8 cellular contexts compared by ENCODE assay signal in the genomic region with DNA sequence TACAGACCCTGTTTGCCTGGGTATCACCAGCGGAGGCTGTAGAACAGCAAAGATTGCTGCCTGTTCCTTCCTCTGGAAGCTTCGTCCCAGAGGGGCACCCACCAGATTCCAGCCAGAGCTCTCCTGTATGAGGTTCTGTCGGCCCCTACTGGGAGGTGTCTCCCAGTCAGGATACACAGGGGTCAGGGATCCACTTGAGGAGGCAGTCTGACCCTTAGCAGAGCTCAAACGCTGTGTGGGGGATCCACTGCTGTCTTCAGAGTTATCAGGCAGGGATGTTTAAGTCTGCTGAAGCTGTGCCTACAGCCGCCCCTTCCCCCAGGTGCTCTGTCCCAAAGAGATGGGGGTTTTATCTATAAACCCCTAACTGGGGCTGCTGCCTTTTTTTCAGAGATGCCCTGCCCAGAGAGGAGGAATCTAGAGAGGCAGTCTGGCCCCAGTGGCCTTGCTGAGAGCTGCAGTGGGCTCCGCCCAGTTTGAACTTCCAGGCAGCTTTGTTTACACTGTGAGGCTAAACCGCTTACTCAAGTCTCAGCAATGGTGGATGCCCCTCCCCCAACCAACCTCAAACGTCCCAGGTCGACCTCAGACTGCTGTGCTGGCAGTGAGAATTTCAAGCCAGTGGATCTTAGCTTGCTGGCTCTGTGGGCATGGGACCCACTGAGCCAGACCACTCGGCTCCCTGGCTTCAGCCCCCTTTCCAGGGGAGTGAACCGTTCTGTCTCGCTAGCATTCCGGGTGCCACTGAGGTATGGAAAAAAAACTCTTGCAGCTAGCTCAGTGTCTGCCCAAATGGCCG.
DNase-seq lines count a peak whose midpoint lies in the region; ATAC-seq and TF ChIP-seq lines count a peak whose summit lies in the region.
"Not testable (repeated sequence)": the region's sequence is repeated elsewhere in the genome, so short reads cannot be mapped to it uniquely, and the experiment has no call there.

No MANE protein-coding gene starts in this region.

- not testable (repeated sequence) for H3K9me1 ChIP-seq in IMR-90 (ENCODE audit: insufficient read depth, low read length)

- POLR2A ChIA-PET in IMR-90 (lab: Charles Lee; ENCODE audit: unreplicated experiment): interaction anchor here (0.7 kb wide), 1 partner anchor 177 kb away, joined by 5 read pairs; no protein-coding TSS in a partner anchor
- POLR2A ChIA-PET in PC-9 (lab: Charles Lee; ENCODE audit: unreplicated experiment): interaction anchor here (0.5 to 0.6 kb wide), 2 partner anchors 47 to 92 kb away, joined by 3 to 4 read pairs; no protein-coding TSS in a partner anchor

- peaks cover 7 to 19% of the 10 kb centered on the region in 2 experiments for H3K79me1 ChIP-seq in IMR-90 (ENCODE audit: low read depth in 1 of 2, low read length in 2 of 2)

- not testable (repeated sequence) for H3K9ac ChIP-seq in IMR-90 (ENCODE audit: low read depth, low read length)

- DNase-seq in DMS153 (lab: John Stamatoyannopoulos, UW) (peak; percentile 30), IMR-90 (peak; percentile 83), PC-9 (peak; percentile 70 to 80), cardiac fibroblast (ENCODE audit: low read depth in 2 of 2) (peak; percentile 62 to 89), right lobe of liver (peak; percentile 38 to 86 (median 58)), spleen (peak; percentile 70)
- DNase-seq in activated CD4-positive, alpha-beta T cell treated with anti-CD3 and anti-CD28 coated beads, Interleukin-2, amount 50 U/mL, for 1 hour: peak; percentile 2
- not testable (repeated sequence) for DNase-seq in Right ventricle myocardium inferior (ENCODE audit: missing footprints)

- dilution Hi-C loops in IMR-90 (cut with HindIII; ENCODE audit: low sequenced_read_pairs, unreplicated experiment): not testable (repeated sequence)

- 0 out of 2 replicates have a peak, but pooled peaks have one; percentile 8 for TF ChIP-seq RAD21 in IMR-90 (IDR thresholded peaks at IDR 0.05; ENCODE audit: low read length)

- peak overlapping the region in 1 of 2 experiments; percentile 70; a peak in 2 of 4 replicates for H4K8ac ChIP-seq in IMR-90 (ENCODE audit: low read depth in 2 of 2, low read length in 2 of 2)

- intact Hi-C loops in IMR-90 (cut with micrococcal nuclease); PC-9 (cut with micrococcal nuclease; ENCODE audit: unreplicated experiment); Right ventricle myocardium inferior (cut with DNase I); right lobe of liver (cut with DNase I); spleen (cut with DNase I; ENCODE audit: low total_unique reads): not testable (repeated sequence)

- H2BK15ac ChIP-seq in IMR-90 (ENCODE audit: low read depth, low read length): peak overlapping the region; percentile 40; the same call in 1 of the 3 replicates

- WGBS in IMR-90 (ENCODE audit: extremely low coverage in 2 of 2, insufficient read length in 1 of 2), 2 experiments: 38% methylated on average over 7 of the region's 14 CpGs; no CpG with 5 or more reads in 1 of the 2 experiments
- no CpG with 5 or more reads among the region's 14 CpGs for WGBS in right lobe of liver (ENCODE audit: insufficient coverage, low coverage, low lambda C conversion rate, missing lambda C conversion rate)
- WGBS in spleen, 5 donors: 77 to 85% (median 80%) methylated on average over 8 to 14 of the region's 14 CpGs

- not testable (repeated sequence) for H4K20me1 ChIP-seq in IMR-90 (ENCODE audit: insufficient read depth, low read length); PC-9 (ENCODE audit: insufficient read depth)

- H2AK9ac ChIP-seq in IMR-90 (replicated peaks; ENCODE audit: low read depth, low read length, poor library complexity): peak overlapping the region; percentile 65

- H3K4ac ChIP-seq in IMR-90 (ENCODE audit: low read depth, low read length): peak overlapping the region; percentile 83

- H3F3A ChIP-seq in PC-9 (ENCODE audit: insufficient read depth, low read depth): not testable (repeated sequence)

- H3K9me3 ChIP-seq in IMR-90 (ENCODE audit: control insufficient read depth, insufficient read depth, low read length); PC-9 (ENCODE audit: insufficient read depth, low read depth); right lobe of liver; spleen: not testable (repeated sequence)

- H3K79me2 ChIP-seq in PC-9 (ENCODE audit: low read depth): not testable (repeated sequence)

- CTCF ChIA-PET in IMR-90 (lab: Yijun Ruan, JAX): interaction anchor here (0.5 to 1.2 kb wide), 3 partner anchors 118 to 619 kb away, joined by 3 read pairs; no protein-coding TSS in a partner anchor
- CTCF ChIA-PET in PC-9 (lab: Charles Lee): not testable (repeated sequence)

- H4K5ac ChIP-seq in IMR-90 (ENCODE audit: low read depth, low read length): peak overlapping the region; percentile 73; the same call in 1 of the 2 replicates

- H3K27ac ChIP-seq in IMR-90 (ENCODE audit: insufficient read depth, low read length) (peak overlapping the region; percentile 22), right lobe of liver (peak overlapping the region in 1 of 3 donors; percentile 43), spleen (peak overlapping the region in 1 of 8 donors; percentile 10)
- not testable (repeated sequence) for H3K27ac ChIP-seq in PC-9

- H3K23ac ChIP-seq in IMR-90 (ENCODE audit: low read depth, low read length): 0 out of 2 replicates have a peak overlapping the region, but pooled peaks have one; percentile 5

- TF ChIP-seq CTCF in IMR-90 (conservative IDR thresholded peaks at IDR 0.05; ENCODE audit: low read depth, low read length); PC-9 (conservative IDR thresholded peaks at IDR 0.05); right lobe of liver (IDR thresholded peaks at IDR 0.05); spleen (IDR thresholded peaks at IDR 0.05 in 8 of 11, conservative IDR thresholded peaks at IDR 0.05 in 3 of 11): not testable (repeated sequence)
- peak; percentile 8 for TF ChIP-seq CTCF in cardiac fibroblast (IDR thresholded peaks at IDR 0.05; ENCODE audit: low read depth, low read length)

- H3K4me2 ChIP-seq in IMR-90 (ENCODE audit: low read depth, low read length) (0 out of 2 replicates have a peak overlapping the region, but pooled peaks have one; percentile 24), PC-9 (peak overlapping the region; percentile 16; the same call in 1 of the 2 replicates)

- peak overlapping the region; percentile 58 for H2AFZ ChIP-seq in IMR-90 (replicated peaks; ENCODE audit: low read length, poor library complexity)
- H2AFZ ChIP-seq in PC-9: not testable (repeated sequence)

- not testable (repeated sequence) for H3K36me3 ChIP-seq in IMR-90 (ENCODE audit: control insufficient read depth, insufficient read depth, low read length); PC-9 (ENCODE audit: low read depth); right lobe of liver
- H3K36me3 ChIP-seq in spleen: peaks cover 0 to 29% (median 5%) of the 10 kb centered on the region in 6 donors

- H3K4me1 ChIP-seq in IMR-90 (ENCODE audit: control insufficient read depth, insufficient read depth, low read length) (peaks cover 13% of the 10 kb centered on the region), PC-9 (replicated peaks; ENCODE audit: insufficient read depth) (peaks cover 12% of the 10 kb centered on the region), right lobe of liver (peaks cover 0 to 32% (median 0%) of the 10 kb centered on the region in 4 donors), spleen (peaks cover 0 to 16% (median 3%) of the 10 kb centered on the region in 6 donors)

- not testable (repeated sequence) for H3K56ac ChIP-seq in IMR-90 (ENCODE audit: extremely low read depth, insufficient read depth, low read length)

- in situ Hi-C loops in IMR-90 (cut with MboI; ENCODE audit: low sequenced_read_pairs): not testable (repeated sequence)

- not testable (repeated sequence) for BruUV-seq in IMR-90 (replicated peaks; lab: Mats Ljungman, UMichigan); PC-9 (replicated peaks; lab: Mats Ljungman, UMichigan)

- 0 out of 2 replicates have a peak overlapping the region, but pooled peaks have one; percentile 58 for H3K14ac ChIP-seq in IMR-90 (replicated peaks; ENCODE audit: low read depth, low read length)

- H2BK120ac ChIP-seq in IMR-90 (ENCODE audit: low read depth, low read length): peak overlapping the region; percentile 83

- peak overlapping the region; percentile 73 for H2AK5ac ChIP-seq in IMR-90 (ENCODE audit: low read depth, low read length)

- peak overlapping the region; percentile 65 for H3K18ac ChIP-seq in IMR-90 (ENCODE audit: low read depth, low read length)

- H3K9me2 ChIP-seq in PC-9 (ENCODE audit: insufficient read depth): not testable (repeated sequence)

- not testable (repeated sequence) for H3K4me3 ChIP-seq in IMR-90 (ENCODE audit: insufficient read depth, low read depth, low read length); PC-9; cardiac fibroblast (replicated peaks in 1 of 2; ENCODE audit: low read depth in 2 of 2, low read length in 2 of 2); right lobe of liver; spleen

- peak overlapping the region; percentile 60 for H2BK5ac ChIP-seq in IMR-90 (ENCODE audit: low read depth, low read length, poor library complexity, severe bottlenecking)

- not testable (repeated sequence) for H3K27me3 ChIP-seq in IMR-90 (ENCODE audit: control insufficient read depth, insufficient read depth, low read length); PC-9 (ENCODE audit: insufficient read depth, low read depth); right lobe of liver; spleen (replicated peaks in 1 of 7)

- ATAC-seq in IMR-90 (ENCODE audit: low read depth) (peak; percentile 99), Right ventricle myocardium inferior (peak; percentile 37), right lobe of liver (peak; percentile 58 to 93 (median 82))

- peak overlapping the region; percentile 78 for H2BK20ac ChIP-seq in IMR-90 (ENCODE audit: low read depth, low read length)

- not testable (repeated sequence) for TF ChIP-seq POLR2A in IMR-90 (IDR thresholded peaks at IDR 0.05; ENCODE audit: low read depth, low read length); right lobe of liver (IDR thresholded peaks at IDR 0.05); spleen (IDR thresholded peaks at IDR 0.05)

- peak overlapping the region; percentile 79 for H4K91ac ChIP-seq in IMR-90 (ENCODE audit: insufficient read depth, low read depth, low read length)

TF ChIP-seq in IMR-90, 13 proteins besides CTCF, POLR2A, EP300 and RAD21:
- peak; percentile 19; the same call in 1 of the 2 replicates for TF ChIP-seq MAFK (IDR thresholded peaks at IDR 0.05; ENCODE audit: low read depth, low read length)

Comparison
In these comparisons a context has a peak if more than half of its experiments do, and no peak if none do; other contexts are left out.
1. ATAC-seq: peak in every context shown above with its lines; median percentile 99 in IMR-90; 82 in right lobe of liver; 37 in Right ventricle myocardium inferior.